Comparison of ENCODE assay signal across 10 cellular contexts in the genomic region with DNA sequence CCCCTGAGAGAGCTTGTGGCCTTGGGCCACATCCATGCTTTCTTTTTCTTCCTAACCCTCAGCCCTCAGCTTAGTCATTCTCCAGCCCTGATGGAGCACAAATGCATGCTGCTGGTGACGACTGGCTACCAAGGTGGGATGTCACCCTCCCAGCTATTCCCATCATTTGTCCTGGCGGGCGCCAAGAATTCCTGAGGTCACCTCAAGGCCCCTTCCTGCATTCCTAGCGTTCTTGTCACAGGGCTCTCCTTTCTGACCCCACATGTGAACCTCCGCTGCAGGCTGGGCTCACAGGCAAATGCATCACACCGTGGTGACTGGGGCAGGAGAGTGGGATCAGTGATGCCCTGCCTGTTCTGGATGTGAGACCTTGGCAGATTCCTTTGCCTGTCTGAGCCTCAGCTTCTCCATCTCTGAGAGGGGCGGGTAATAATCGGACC. TPM values are rescaled to one million over a fixed set of nuclear protein-coding genes. Genes with fewer than 3 reads are reported as not detected.
DNase-seq lines count a peak whose midpoint lies in the region; FAIRE-seq and TF ChIP-seq lines count a peak whose summit lies in the region.
"Had no signal": no experiment of that assay in that cellular context is flagged by ENCODE, and none has a peak within 500 bp of the region (broad histone marks: within the 10 kb centered on the region; RNA-seq: fewer than 3 reads in every experiment).

No MANE protein-coding gene starts in this region.

- no peaks in the 10 kb centered on the region for H3K36me3 ChIP-seq in mesodermal cell (ENCODE audit: control insufficient read depth, insufficient read depth, low read length)
- H3K36me3 ChIP-seq in HAP-1 (replicated peaks) = no peaks in the 10 kb centered on the region

- TF ChIP-seq CTCF in AG09309 (IDR thresholded peaks at IDR 0.05; ENCODE audit: control insufficient read depth, insufficient read depth, low read depth, low read length, missing control alignments) (no peak), cardiac fibroblast (IDR thresholded peaks at IDR 0.05; ENCODE audit: low read depth, low read length) (no peak)

- FAIRE-seq in HTR-8/SVneo (lab: Jason Lieb, UNC) = peak; percentile 67

- H3K4me1 ChIP-seq in mesodermal cell (ENCODE audit: control insufficient read depth, insufficient read depth, low read length, poor library complexity, severe bottlenecking) (peaks cover 39% of the 10 kb centered on the region), HAP-1 (no peaks in the 10 kb centered on the region)

- no peaks in the 10 kb centered on the region; the same call in 1 of the 2 replicates for H3K27me3 ChIP-seq in HAP-1 (ENCODE audit: low read depth)

- DNase-seq in AG09309 (ENCODE audit: low read depth) = peak; percentile 38
- peak; percentile 79 for DNase-seq in HTR-8/SVneo (ENCODE audit: insufficient read length, low spot score)
- peak; percentile 66 to 88 for DNase-seq in cardiac fibroblast (ENCODE audit: low read depth in 2 of 2)
- no peak for DNase-seq in activated CD4-positive, CD25-positive, alpha-beta regulatory T cell (lab: John Stamatoyannopoulos, UW)
- DNase-seq in HAP-1 (ENCODE audit: low spot score in 2 of 2) = no peak
- DNase-seq in COLO668 (lab: John Stamatoyannopoulos, UW; ENCODE audit: unreplicated experiment) = no peak
- no peak for DNase-seq in dedifferentiated amniotic fluid mesenchymal stem cell (ENCODE audit: extremely low spot score)
- DNase-seq: NCI-H510A had no signal

- H3K27ac ChIP-seq in mesodermal cell (ENCODE audit: low read depth, low read length, severe bottlenecking) = peak overlapping the region; percentile 96

- H3K4me3 ChIP-seq in AG09309 (ENCODE audit: control insufficient read depth, low read depth, low read length) = no peak overlapping the region
- H3K4me3 ChIP-seq in cardiac fibroblast (replicated peaks in 1 of 2; ENCODE audit: low read depth in 2 of 2, low read length in 2 of 2) = no peak overlapping the region
- H3K4me3 ChIP-seq in mesodermal cell (ENCODE audit: extremely low read depth, insufficient read depth, low read length, poor library complexity, severe bottlenecking) = no peak overlapping the region
- H3K4me3 ChIP-seq in HAP-1 = no peak overlapping the region
- H3K4me3 ChIP-seq: lung had no signal

- 69 to 77% methylated on average over 7 of the region's 8 CpGs for WGBS in mesodermal cell (ENCODE audit: insufficient coverage in 2 of 2), 2 experiments

- no peaks in the 10 kb centered on the region for H3K9me3 ChIP-seq in mesodermal cell (ENCODE audit: control insufficient read depth, low read length)
- H3K9me3 ChIP-seq in HAP-1 = no peaks in the 10 kb centered on the region; the same call in 1 of the 2 replicates

- in situ Hi-C loops in HAP-1 (cut with MboI; ENCODE audit: low sequenced_read_pairs) = no loop called here

RNA-seq across cellular contexts. Expression of a gene that starts 53.4 kb away (rescaled TPM):
- polyA plus RNA-seq in mesodermal cell (2013, experiment 1 of 2) = 17.6 TPM
- 11.7 TPM for polyA plus RNA-seq in mesodermal cell (2013, experiment 2 of 2)

Comparison
In these comparisons a context has a peak if more than half of its experiments do, and no peak if none do; other contexts are left out.
1. DNase-seq: peak in AG09309 (single experiment), HTR-8/SVneo (single experiment) and cardiac fibroblast (2 of 2); none in activated CD4-positive, CD25-positive, alpha-beta regulatory T cell (0 of 4), HAP-1 (0 of 2), COLO668 (single experiment) and dedifferentiated amniotic fluid mesenchymal stem cell (single experiment).